In the genomic region with DNA sequence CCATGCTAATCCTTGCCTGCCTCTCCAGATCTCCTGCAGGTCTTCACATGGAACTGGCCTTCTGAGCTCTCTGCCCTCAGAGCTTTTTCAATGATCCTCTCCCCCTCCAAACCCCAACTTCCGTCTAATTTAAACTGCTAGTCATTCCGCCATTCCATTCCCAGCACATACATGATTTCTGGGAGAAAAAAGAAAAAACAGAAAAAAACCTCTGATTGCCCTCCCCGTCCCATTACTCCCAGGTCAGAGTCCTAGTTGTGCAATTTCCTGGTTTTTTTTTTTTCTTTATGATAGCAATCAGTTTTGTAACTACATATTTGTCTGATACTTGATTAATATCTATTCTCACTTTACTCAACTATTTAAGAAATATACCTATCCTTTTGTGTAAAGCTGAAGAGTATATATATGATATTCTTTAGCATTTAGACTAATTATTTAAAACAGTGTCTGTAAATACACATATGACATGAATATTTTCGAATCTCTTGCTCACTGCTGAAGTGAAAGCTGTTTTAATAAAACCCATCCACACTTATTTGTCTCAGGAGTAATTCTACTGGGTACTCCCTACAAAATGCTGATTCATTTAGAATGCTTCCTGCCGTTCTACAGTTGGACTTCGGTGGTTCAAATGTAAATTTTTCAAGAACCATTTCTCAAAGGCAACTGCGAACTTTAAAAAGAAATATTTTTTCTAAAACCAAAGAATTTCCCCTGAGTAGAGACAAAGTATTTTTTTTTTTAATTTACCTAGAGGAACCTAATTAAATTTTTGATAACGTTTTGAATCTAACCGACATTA, we compare ENCODE assay signal across 8 cellular contexts. TPM values are rescaled to one million over a fixed set of nuclear protein-coding genes. Genes with fewer than 3 reads are reported as not detected.
DNase-seq lines count a peak whose midpoint lies in the region; ATAC-seq, FAIRE-seq and TF ChIP-seq lines count a peak whose summit lies in the region.

No MANE protein-coding gene starts in this region.

- in situ Hi-C loops in K562 (cut with MboI) (no loop called here), transverse colon (cut with MboI; ENCODE audit: low pct_ligation_motif_present in 1 of 4, low pct_unique_long_range_greater_than_20kb in 1 of 4, low sequenced_read_pairs in 3 of 4) (loop anchor here (10.0 to 25.0 kb wide), 6 partner anchors 101 to 251 kb away; a partner anchor contains a TSS)

- no peak for TF ChIP-seq EP300 in K562 (IDR thresholded peaks at IDR 0.05; ENCODE audit: low read length)
- TF ChIP-seq EP300 in transverse colon (IDR thresholded peaks at IDR 0.05; ENCODE audit: low read depth): no peak

- 0 out of 3 replicates have a peak, but pooled peaks have one; percentile 11 for ATAC-seq in K562
- ATAC-seq in left lung: peak; percentile 13
- no peak for ATAC-seq in HG02938 (IDR thresholded peaks at IDR 0.05; ENCODE audit: unreplicated experiment)
- no peak for ATAC-seq in HG02588 (IDR thresholded peaks at IDR 0.05; ENCODE audit: unreplicated experiment)

- TF ChIP-seq CTCF in MM.1S (IDR thresholded peaks at IDR 0.05; ENCODE audit: low read length): no peak
- TF ChIP-seq CTCF in K562 (IDR thresholded peaks at IDR 0.05 in 2 of 3, conservative IDR thresholded peaks at IDR 0.05 in 1 of 3; ENCODE audit: insufficient read depth in 2 of 3, low read depth in 1 of 3, low read length in 3 of 3): no peak
- no peak for TF ChIP-seq CTCF in left lung (IDR thresholded peaks at IDR 0.05)
- TF ChIP-seq CTCF in transverse colon (IDR thresholded peaks at IDR 0.05): peak in 1 of 5 experiments; percentile 22

- CTCF ChIA-PET in K562 (lab: Yijun Ruan, JAX; ENCODE audit: low intra/inter-chr PET ratio): no interaction called here

- H4K20me1 ChIP-seq in MM.1S (ENCODE audit: insufficient read depth, low read length) (0 out of 2 replicates have a peak, but pooled peaks cover 2% of the 10 kb centered on the region), K562 (replicated peaks; ENCODE audit: control insufficient read depth, insufficient read depth, low read length) (no peaks in the 10 kb centered on the region)

- H3K4me3 ChIP-seq in MM.1S (ENCODE audit: low read length) (peak overlapping the region; percentile 82), K562 (peak overlapping the region; percentile 82), left lung (peak overlapping the region; percentile 89 to 91), transverse colon (peak overlapping the region; percentile 65 to 88 (median 82))

- no peaks in the 10 kb centered on the region for H3K9me2 ChIP-seq in MM.1S (replicated peaks; ENCODE audit: insufficient read depth, low read length)

- H2AFZ ChIP-seq in MM.1S (ENCODE audit: low read length): no peak overlapping the region
- no peak overlapping the region for H2AFZ ChIP-seq in K562 (ENCODE audit: low read depth, low read length)

- peak; percentile 78 for FAIRE-seq in K562 (lab: Jason Lieb, UNC)

- peak overlapping the region; percentile 74; the same call in 1 of the 2 replicates for H3K27ac ChIP-seq in MM.1S (ENCODE audit: low read length)
- H3K27ac ChIP-seq in K562 (ENCODE audit: extremely low read depth, low read depth, low read length): peak overlapping the region; percentile 97
- peak overlapping the region; percentile 96 for H3K27ac ChIP-seq in left lung
- peak overlapping the region; percentile 95 to 99 (median 98) for H3K27ac ChIP-seq in transverse colon

- BruUV-seq in K562 (replicated peaks; lab: Mats Ljungman, UMichigan): TSS peak; percentile 45

- peak; percentile 65 for DNase-seq in MM.1S
- DNase-seq in K562 (ENCODE audit: extremely low read depth in 1 of 4, low spot score in 3 of 4): peak in 2 of 4 experiments; percentile 45 to 46
- DNase-seq in left lung: no peak
- no peak for DNase-seq in transverse colon
- no peak for DNase-seq in HPDE6-E6E7 (ENCODE audit: extremely low spot score)

- H3K27me3 ChIP-seq in MM.1S (replicated peaks; ENCODE audit: insufficient read depth, low read length) (no peaks in the 10 kb centered on the region), K562 (ENCODE audit: control insufficient read depth in 2 of 2, insufficient read depth in 2 of 2, low read length in 2 of 2) (no peaks in the 10 kb centered on the region), left lung (no peaks in the 10 kb centered on the region), transverse colon (no peaks in the 10 kb centered on the region)

- no peaks in the 10 kb centered on the region for H3K9me3 ChIP-seq in ES-I3 (ENCODE audit: control insufficient read depth, insufficient read depth, low read length)
- no peaks in the 10 kb centered on the region for H3K9me3 ChIP-seq in MM.1S (replicated peaks; ENCODE audit: insufficient read depth, low read length)
- no peaks in the 10 kb centered on the region for H3K9me3 ChIP-seq in K562 (replicated peaks; ENCODE audit: control insufficient read depth, insufficient read depth, low read depth, low read length)
- no peaks in the 10 kb centered on the region for H3K9me3 ChIP-seq in left lung
- H3K9me3 ChIP-seq in transverse colon: no peaks in the 10 kb centered on the region

- H3K36me3 ChIP-seq in ES-I3 (ENCODE audit: insufficient read depth, low read length): peaks cover 16% of the 10 kb centered on the region; the same call in 1 of the 2 replicates
- peaks cover 25% of the 10 kb centered on the region for H3K36me3 ChIP-seq in MM.1S (replicated peaks; ENCODE audit: insufficient read depth, low read length)
- peaks cover 49% of the 10 kb centered on the region for H3K36me3 ChIP-seq in K562 (ENCODE audit: control insufficient read depth, insufficient read depth, low read length)
- peaks cover 0 to 40% of the 10 kb centered on the region in 2 donors for H3K36me3 ChIP-seq in left lung
- peaks cover 0 to 40% (median 14%) of the 10 kb centered on the region in 4 donors for H3K36me3 ChIP-seq in transverse colon

- no peaks in the 10 kb centered on the region for H3K9me1 ChIP-seq in K562 (ENCODE audit: control insufficient read depth, insufficient read depth, low read length)

- H3K9ac ChIP-seq in ES-I3 (ENCODE audit: low read depth, low read length): peak overlapping the region; percentile 83
- peak overlapping the region; percentile 77 for H3K9ac ChIP-seq in MM.1S (ENCODE audit: low read length)
- H3K9ac ChIP-seq in K562 (ENCODE audit: insufficient read depth in 1 of 2, low read depth in 2 of 2, low read length in 2 of 2): peak overlapping the region; percentile 59 to 91

- H3K4me2 ChIP-seq in MM.1S (ENCODE audit: low read depth, low read length) (peak overlapping the region; percentile 52), K562 (ENCODE audit: insufficient read depth, low read length) (peak overlapping the region; percentile 49)

- WGBS in K562 (ENCODE audit: insufficient coverage, low coverage, missing lambda C conversion rate): 2% methylated on average over 9 of the region's 9 CpGs
- WGBS in transverse colon (ENCODE audit: low coverage in 1 of 2), 2 donors: 14 to 19% methylated on average over 9 of the region's 9 CpGs

- POLR2A ChIA-PET in K562 (lab: Yijun Ruan, JAX): interaction anchor here (0.8 to 7.2 kb wide), 6 partner anchors 14 to 245 kb away, joined by 3 to 65 read pairs (median 3); no protein-coding TSS in a partner anchor

- TF ChIP-seq POLR2A in K562 (conservative IDR thresholded peaks at IDR 0.05) (no peak), transverse colon (IDR thresholded peaks at IDR 0.05) (no peak)

- H3K79me2 ChIP-seq in MM.1S (ENCODE audit: low read length) (peaks cover 63% of the 10 kb centered on the region), K562 (ENCODE audit: control insufficient read depth, insufficient read depth, low read length) (peaks cover 48% of the 10 kb centered on the region)

- peaks cover 16% of the 10 kb centered on the region for H3F3A ChIP-seq in MM.1S (ENCODE audit: insufficient read depth, low read length)

- TF ChIP-seq RAD21 in K562 (CRISPR knock-in tag; conservative IDR thresholded peaks at IDR 0.05 in 1 of 2, IDR thresholded peaks at IDR 0.05 in 1 of 2): 0 out of 4 replicates have a peak, but pooled peaks of 1 of the 2 experiments have one; percentile 13

- intact Hi-C loops in K562 (cut with micrococcal nuclease): loop anchor here (1.0 kb wide), 1 partner anchor 219 kb away; no protein-coding TSS in a partner anchor
- intact Hi-C loops in left lung (cut with DNase I): no loop called here
- intact Hi-C loops in transverse colon (cut with DNase I; ENCODE audit: low total_unique reads): no loop called here

- H3K4me1 ChIP-seq in ES-I3 (ENCODE audit: insufficient read depth, low read length) (no peaks in the 10 kb centered on the region; the same call in 1 of the 2 replicates), MM.1S (ENCODE audit: low read length) (peaks cover 6% of the 10 kb centered on the region; the same call in 1 of the 2 replicates), K562 (replicated peaks in 1 of 2; ENCODE audit: control insufficient read depth in 2 of 2, insufficient read depth in 2 of 2, low read length in 2 of 2) (peaks cover 14 to 21% of the 10 kb centered on the region in 2 experiments), left lung (peaks cover 18 to 29% of the 10 kb centered on the region in 2 donors), transverse colon (peaks cover 4 to 52% (median 21%) of the 10 kb centered on the region in 4 donors)

RNA-seq across cellular contexts. Expression of a gene that starts 1.5 kb away (rescaled TPM):
- total RNA-seq in K562 (2011; cell fraction: chromatin; rRNA removed; ENCODE audit: low replicate concordance): 107 and 146 TPM in 2 replicates
- 142 and 143 TPM in 2 replicates for total RNA-seq in K562 (2011; cell fraction: nucleolus; rRNA removed)
- 174 and 224 TPM in 2 replicates for total RNA-seq in K562 (2011; cell fraction: nucleoplasm; rRNA removed)
- total RNA-seq in K562 (2014; rRNA removed) (377 and 382 TPM in 2 replicates), K562 (2014; rRNA removed; fragmentation: Illumina TruSeq; extraction: Trizol) (401 and 433 TPM in 2 replicates), K562 (2015; rRNA removed; fragmentation: Illumina TruSeq; extraction: Trizol) (460 and 500 TPM in 2 replicates), K562 (2021) (296 and 326 TPM in 2 replicates), left lung (100 to 1,000 TPM; 168 to 169 TPM), transverse colon (100 to 1,000 TPM; 252 to 668 (median 349) TPM)
- polyA plus RNA-seq in K562 (2011; rRNA removed) (922 and 1,017 TPM in 2 replicates), K562 (2014; fragmentation: Illumina TruSeq; extraction: Trizol) (284 and 302 TPM in 2 replicates), K562 (2014; fragmentation: Nextera tagmentation; extraction: Ambion mirVana) (1,000 to 10,000 TPM; 1,005 to 1,027 TPM), K562 (2014; rRNA removed) (596 and 707 TPM in 2 replicates)
- 360 and 636 TPM in 2 replicates for polyA plus RNA-seq in K562 (2011; cell fraction: cytosol; rRNA removed)
- 333 and 486 TPM in 2 replicates for polyA plus RNA-seq in K562 (2011; cell fraction: nucleus; rRNA removed)
- 503 and 613 TPM in 2 replicates for polyA plus RNA-seq in K562 (2012)
- polyA minus RNA-seq in K562 (2011; rRNA and poly(A)+ RNA removed): 291 and 318 TPM in 2 replicates
- 107 and 120 TPM in 2 replicates for polyA minus RNA-seq in K562 (2011; cell fraction: cytosol; rRNA and poly(A)+ RNA removed)
- polyA minus RNA-seq in K562 (2011; cell fraction: nucleus; rRNA and poly(A)+ RNA removed): 79.7 and 139 TPM in 2 replicates

RNA-seq across cellular contexts. Expression of a gene that starts 7.2 kb away (rescaled TPM):
- total RNA-seq in K562 (2011; cell fraction: chromatin; rRNA removed; ENCODE audit: low replicate concordance): 3.4 and 15.9 TPM in 2 replicates
- 2.3 and 5.9 TPM in 2 replicates for total RNA-seq in K562 (2011; cell fraction: nucleolus; rRNA removed)
- 7.1 and 17.6 TPM in 2 replicates for total RNA-seq in K562 (2011; cell fraction: nucleoplasm; rRNA removed)
- 16.2 and 22.9 TPM in 2 replicates for total RNA-seq in K562 (2014; rRNA removed)
- total RNA-seq in K562 (2014; rRNA removed; fragmentation: Illumina TruSeq; extraction: Trizol): 39.4 and 43.5 TPM in 2 replicates
- total RNA-seq in K562 (2015; rRNA removed; fragmentation: Illumina TruSeq; extraction: Trizol): 28.1 and 33.3 TPM in 2 replicates
- 27.1 and 32.7 TPM in 2 replicates for total RNA-seq in K562 (2021)
- polyA plus RNA-seq in K562 (2011; rRNA removed): 18.4 and 24.1 TPM in 2 replicates
- 3.9 and 8.6 TPM in 2 replicates for polyA plus RNA-seq in K562 (2011; cell fraction: cytosol; rRNA removed)
- 3.9 and 4.9 TPM in 2 replicates for polyA plus RNA-seq in K562 (2011; cell fraction: nucleus; rRNA removed)
- 16.2 and 18.8 TPM in 2 replicates for polyA plus RNA-seq in K562 (2012)
- polyA plus RNA-seq in K562 (2014; fragmentation: Illumina TruSeq; extraction: Trizol): 33.4 and 37.2 TPM in 2 replicates
- polyA plus RNA-seq in K562 (2014; fragmentation: Nextera tagmentation; extraction: Ambion mirVana): 10 to 100 TPM; 53.6 to 70.1 TPM
- polyA plus RNA-seq in K562 (2014; rRNA removed): 24.4 and 28.3 TPM in 2 replicates
- polyA minus RNA-seq in K562 (2011; rRNA and poly(A)+ RNA removed): 11.9 and 12.4 TPM in 2 replicates
- 14.7 and 19.9 TPM in 2 replicates for polyA minus RNA-seq in K562 (2011; cell fraction: cytosol; rRNA and poly(A)+ RNA removed)
- polyA minus RNA-seq in K562 (2011; cell fraction: nucleus; rRNA and poly(A)+ RNA removed): 2.0 and 4.0 TPM in 2 replicates
- total RNA-seq in left lung: 1 to 10 TPM; 6.7 to 7.9 TPM
- 10 to 100 TPM in 3 of 4 donors, 1 to 10 TPM in 1; 2.0 to 14.6 (median 12.3) TPM for total RNA-seq in transverse colon

Comparison
In these comparisons a context has a peak if more than half of its experiments do, and no peak if none do; other contexts are left out.
1. ATAC-seq: peak in K562 (single experiment) and left lung (single experiment); none in HG02938 (single experiment) and HG02588 (single experiment).
2. Peak in every context shown above with its lines, with median percentiles within 50 percentile points of each other: H3K9ac ChIP-seq, H3K27ac ChIP-seq and H3K4me3 ChIP-seq.